Comparison of ENCODE assay signal across 17 cellular contexts in the genomic region with DNA sequence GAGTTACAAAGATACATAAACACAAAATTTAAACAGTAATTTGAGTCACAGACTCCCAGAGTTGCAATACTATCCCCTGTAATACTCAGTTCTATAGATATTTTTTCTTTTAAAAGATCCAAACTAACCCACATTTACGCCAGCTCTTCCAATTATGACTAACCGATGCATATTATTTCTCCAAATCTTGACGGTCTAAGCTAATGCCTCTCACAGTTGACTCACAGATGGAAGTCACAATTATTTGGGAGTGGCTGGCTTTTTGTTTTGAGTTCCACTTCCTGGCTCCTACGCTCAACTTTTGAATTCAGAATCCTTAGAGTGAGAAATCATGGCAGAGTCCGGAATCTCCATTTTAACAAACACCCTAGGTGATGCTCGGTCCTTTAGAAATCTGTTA.
DNase-seq lines count a peak whose midpoint lies in the region; ATAC-seq and TF ChIP-seq lines count a peak whose summit lies in the region.
"Had no signal": no experiment of that assay in that cellular context is flagged by ENCODE, and none has a peak within 500 bp of the region (broad histone marks: within the 10 kb centered on the region; RNA-seq: fewer than 3 reads in every experiment).

No MANE protein-coding gene starts in this region.

- H4K91ac ChIP-seq in IMR-90 (ENCODE audit: insufficient read depth, low read depth, low read length), result no peak overlapping the region

- no peak overlapping the region for H2BK120ac ChIP-seq in IMR-90 (ENCODE audit: low read depth, low read length)

- H2BK5ac ChIP-seq in IMR-90 (ENCODE audit: low read depth, low read length, poor library complexity, severe bottlenecking), result no peak overlapping the region

- H3K9me2 ChIP-seq in GM23248 (ENCODE audit: insufficient read depth), result no peaks in the 10 kb centered on the region

- no peak overlapping the region for H3K4ac ChIP-seq in IMR-90 (ENCODE audit: low read depth, low read length)

- in situ Hi-C loops in GM23248 (cut with MboI) (no loop called here), IMR-90 (cut with MboI; ENCODE audit: low sequenced_read_pairs) (no loop called here)

- no peak overlapping the region for H2BK15ac ChIP-seq in IMR-90 (ENCODE audit: low read depth, low read length)

- dilution Hi-C loops in IMR-90 (cut with HindIII; ENCODE audit: low sequenced_read_pairs, unreplicated experiment), result no loop called here

- intact Hi-C loops in IMR-90 (cut with micrococcal nuclease) (no loop called here), lower leg skin (cut with DNase I; ENCODE audit: low total_unique reads) (no loop called here)

- H3K79me1 ChIP-seq in IMR-90 (ENCODE audit: low read depth in 1 of 2, low read length in 2 of 2), result no peaks in the 10 kb centered on the region

- H3K23ac ChIP-seq in IMR-90 (ENCODE audit: low read depth, low read length), result no peak overlapping the region

- no TSS peak for BruUV-seq in IMR-90 (replicated peaks; lab: Mats Ljungman, UMichigan)

- H4K5ac ChIP-seq in IMR-90 (ENCODE audit: low read depth, low read length), result no peak overlapping the region

- H2BK20ac ChIP-seq in IMR-90 (ENCODE audit: low read depth, low read length), result no peak overlapping the region

- no peak overlapping the region for H3K14ac ChIP-seq in IMR-90 (replicated peaks; ENCODE audit: low read depth, low read length)

- H4K8ac ChIP-seq in IMR-90 (ENCODE audit: low read depth in 2 of 2, low read length in 2 of 2), result no peak overlapping the region

- H3K4me1 ChIP-seq in GM23248 (ENCODE audit: insufficient read depth), result no peaks in the 10 kb centered on the region
- no peaks in the 10 kb centered on the region for H3K4me1 ChIP-seq in IMR-90 (ENCODE audit: control insufficient read depth, insufficient read depth, low read length)
- H3K4me1 ChIP-seq: A549; BLaER1 treated with 17β-estradiol and CSF1 and Interleukin-3, amounts not matched to agents 10 nM and 100 nM; Caco-2 had no signal

- no peak overlapping the region for H3K56ac ChIP-seq in IMR-90 (ENCODE audit: extremely low read depth, insufficient read depth, low read length)

- H3K27ac ChIP-seq in GM23248 (no peak overlapping the region), IMR-90 (ENCODE audit: insufficient read depth, low read length) (no peak overlapping the region)
- H3K27ac ChIP-seq: 22Rv1; A549; BLaER1 treated with 17β-estradiol and CSF1 and Interleukin-3, amounts not matched to agents 10 nM and 100 nM; C4-2B had no signal

- H3K27me3 ChIP-seq in GM23248 (replicated peaks; ENCODE audit: insufficient read depth), result no peaks in the 10 kb centered on the region
- no peaks in the 10 kb centered on the region for H3K27me3 ChIP-seq in IMR-90 (ENCODE audit: control insufficient read depth, insufficient read depth, low read length)
- no peaks in the 10 kb centered on the region for H3K27me3 ChIP-seq in MG63
- H3K27me3 ChIP-seq: BLaER1 treated with 17β-estradiol and CSF1 and Interleukin-3, amounts not matched to agents 10 nM and 100 nM had no signal

- no peaks in the 10 kb centered on the region for H3K9me3 ChIP-seq in GM23248 (ENCODE audit: low read depth)
- H3K9me3 ChIP-seq in IMR-90 (ENCODE audit: control insufficient read depth, insufficient read depth, low read length), result no peaks in the 10 kb centered on the region
- no peaks in the 10 kb centered on the region for H3K9me3 ChIP-seq in MG63
- H3K9me3 ChIP-seq: A549, Caco-2 had no signal

- CTCF ChIA-PET in IMR-90 (lab: Yijun Ruan, JAX), result no interaction called here

- H4K20me1 ChIP-seq in GM23248 (ENCODE audit: insufficient read depth) (no peaks in the 10 kb centered on the region), IMR-90 (ENCODE audit: insufficient read depth, low read length) (no peaks in the 10 kb centered on the region)
- H4K20me1 ChIP-seq: BLaER1 treated with 17β-estradiol and CSF1 and Interleukin-3, amounts not matched to agents 10 nM and 100 nM had no signal

- peak; percentile 4 for DNase-seq in GM23248
- DNase-seq in IMR-90, result peak; percentile 11
- DNase-seq in MG63, result peak; percentile 9
- DNase-seq in lower leg skin (ENCODE audit: low spot score in 2 of 2), result no peak
- DNase-seq in NCI-H1930 (lab: John Stamatoyannopoulos, UW), result no peak
- DNase-seq: AML-193; Caco-2; Calu3; CD4-positive, alpha-beta T cell; CD8-positive, alpha-beta T cell; DMS79 treated with DMSO at 0.1 percent for 48 hours; GF-D8 had no signal

- no peak overlapping the region for H3K4me3 ChIP-seq in GM23248
- no peak overlapping the region for H3K4me3 ChIP-seq in IMR-90 (ENCODE audit: insufficient read depth, low read depth, low read length)
- H3K4me3 ChIP-seq in MG63, result no peak overlapping the region
- H3K4me3 ChIP-seq in lower leg skin (ENCODE audit: low read depth, poor library complexity, severe bottlenecking), result no peak overlapping the region
- H3K4me3 ChIP-seq: A549; BLaER1 treated with 17β-estradiol and CSF1 and Interleukin-3, amounts not matched to agents 10 nM and 100 nM had no signal

- POLR2A ChIA-PET in IMR-90 (lab: Charles Lee; ENCODE audit: unreplicated experiment), result interaction anchor here (0.6 kb wide), 1 partner anchor 20 kb away, joined by 6 read pairs; no protein-coding TSS in a partner anchor

- H3F3A ChIP-seq in GM23248 (ENCODE audit: insufficient read depth), result no peaks in the 10 kb centered on the region

- no peak overlapping the region for H3K9ac ChIP-seq in GM23248
- no peak overlapping the region for H3K9ac ChIP-seq in IMR-90 (ENCODE audit: low read depth, low read length)
- H3K9ac ChIP-seq: BLaER1 treated with 17β-estradiol and CSF1 and Interleukin-3, amounts not matched to agents 10 nM and 100 nM had no signal

- H3K4me2 ChIP-seq in GM23248 (ENCODE audit: unreplicated experiment) (no peak overlapping the region), IMR-90 (ENCODE audit: low read depth, low read length) (no peak overlapping the region)
- H3K4me2 ChIP-seq: A549; BLaER1 treated with 17β-estradiol and CSF1 and Interleukin-3, amounts not matched to agents 10 nM and 100 nM had no signal

- no peaks in the 10 kb centered on the region for H3K79me2 ChIP-seq in GM23248 (ENCODE audit: insufficient read depth)

- no peaks in the 10 kb centered on the region for H3K9me1 ChIP-seq in IMR-90 (ENCODE audit: insufficient read depth, low read length)

- H3K36me3 ChIP-seq in GM23248 (ENCODE audit: low read depth), result no peaks in the 10 kb centered on the region
- H3K36me3 ChIP-seq in IMR-90 (ENCODE audit: control insufficient read depth, insufficient read depth, low read length), result no peaks in the 10 kb centered on the region
- no peaks in the 10 kb centered on the region for H3K36me3 ChIP-seq in MG63
- H3K36me3 ChIP-seq: BLaER1 treated with 17β-estradiol and CSF1 and Interleukin-3, amounts not matched to agents 10 nM and 100 nM had no signal

- no peak overlapping the region for H2AK5ac ChIP-seq in IMR-90 (ENCODE audit: low read depth, low read length)

- TF ChIP-seq POLR2A in IMR-90 (IDR thresholded peaks at IDR 0.05; ENCODE audit: low read depth, low read length), result no peak
- no peak for TF ChIP-seq POLR2A in lower leg skin (IDR thresholded peaks at IDR 0.05)

- TF ChIP-seq CTCF in IMR-90 (conservative IDR thresholded peaks at IDR 0.05; ENCODE audit: low read depth, low read length) (no peak), lower leg skin (IDR thresholded peaks at IDR 0.05) (no peak)

- no peak for ATAC-seq in IMR-90 (ENCODE audit: low read depth)
- ATAC-seq in HG02852 (IDR thresholded peaks at IDR 0.05; ENCODE audit: unreplicated experiment), result no peak
- ATAC-seq: A549; CD8-positive, alpha-beta T cell had no signal

- H2AFZ ChIP-seq in GM23248 (no peak overlapping the region), IMR-90 (replicated peaks; ENCODE audit: low read length, poor library complexity) (no peak overlapping the region)

- H3K18ac ChIP-seq in IMR-90 (ENCODE audit: low read depth, low read length), result no peak overlapping the region

- 66 to 69% methylated on average over 6 of the region's 6 CpGs for WGBS in GM23248 (ENCODE audit: low coverage in 1 of 2, low lambda C conversion rate in 2 of 2, missing lambda C conversion rate in 2 of 2), 2 experiments
- no CpG with 5 or more reads among the region's 6 CpGs for WGBS in IMR-90 (ENCODE audit: extremely low coverage in 2 of 2, insufficient read length in 1 of 2), 2 experiments
- 92 to 94% methylated on average over 6 of the region's 6 CpGs for WGBS in lower leg skin, 2 donors

- TF ChIP-seq RAD21 in IMR-90 (IDR thresholded peaks at IDR 0.05; ENCODE audit: low read length), result no peak

- no peak overlapping the region for H2AK9ac ChIP-seq in IMR-90 (replicated peaks; ENCODE audit: low read depth, low read length, poor library complexity)

TF ChIP-seq in IMR-90, 13 proteins besides CTCF, POLR2A, EP300 and RAD21:
- TF ChIP-seq, protein P1, sequence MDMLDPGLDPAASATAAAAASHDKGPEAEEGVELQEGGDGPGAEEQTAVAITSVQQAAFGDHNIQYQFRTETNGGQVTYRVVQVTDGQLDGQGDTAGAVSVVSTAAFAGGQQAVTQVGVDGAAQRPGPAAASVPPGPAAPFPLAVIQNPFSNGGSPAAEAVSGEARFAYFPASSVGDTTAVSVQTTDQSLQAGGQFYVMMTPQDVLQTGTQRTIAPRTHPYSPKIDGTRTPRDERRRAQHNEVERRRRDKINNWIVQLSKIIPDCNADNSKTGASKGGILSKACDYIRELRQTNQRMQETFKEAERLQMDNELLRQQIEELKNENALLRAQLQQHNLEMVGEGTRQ (IDR thresholded peaks at IDR 0.05; ENCODE audit: low read depth, low read length), result no peak
- no peak for TF ChIP-seq NFE2L2 (IDR thresholded peaks at IDR 0.05; ENCODE audit: low read depth, low read length)
- no peak for TF ChIP-seq BHLHE40 (IDR thresholded peaks at IDR 0.05; ENCODE audit: low read depth, low read length)

Comparison
In these comparisons a context has a peak if more than half of its experiments do, and no peak if none do; other contexts are left out.
1. DNase-seq: peak in GM23248 (single experiment), IMR-90 (single experiment) and MG63 (single experiment); none in lower leg skin (0 of 2) and NCI-H1930 (0 of 2).